ENCODE assay signal across 9 cellular contexts in genomic region chr7:2512179-2512644, GRCh38. TPM values are rescaled to one million over a fixed set of nuclear protein-coding genes. Genes with fewer than 3 reads are reported as not detected.
DNase-seq lines count a peak whose midpoint lies in the region; ATAC-seq lines count a peak whose summit lies in the region.
"Had no signal": no experiment of that assay in that cellular context is flagged by ENCODE, and none has a peak within 500 bp of the region (broad histone marks: within the 10 kb centered on the region; RNA-seq: fewer than 3 reads in every experiment).

No MANE protein-coding gene starts in this region.

- no peaks in the 10 kb centered on the region for H3K27me3 Mint-ChIP-seq in activated CD4-positive, alpha-beta T cell treated with anti-CD3 and anti-CD28 coated beads for 36 hours
- H3K27me3 Mint-ChIP-seq in effector memory CD8-positive, alpha-beta T cell: no peaks in the 10 kb centered on the region
- H3K27me3 Mint-ChIP-seq in stimulated activated naive CD8-positive, alpha-beta T cell treated with anti-CD3 and anti-CD28 coated beads, Interleukin-15, amount 100 ng/mL, for 72 hours: no peaks in the 10 kb centered on the region

- H3K4me3 Mint-ChIP-seq in activated CD4-positive, alpha-beta T cell treated with anti-CD3 and anti-CD28 coated beads for 36 hours: peak overlapping the region; percentile 34
- peak overlapping the region; percentile 72 to 85 for H3K4me3 Mint-ChIP-seq in effector memory CD8-positive, alpha-beta T cell
- peak overlapping the region; percentile 77 to 82 for H3K4me3 Mint-ChIP-seq in stimulated activated naive CD8-positive, alpha-beta T cell treated with anti-CD3 and anti-CD28 coated beads, Interleukin-15, amount 100 ng/mL, for 72 hours

- ATAC-seq in activated CD4-positive, alpha-beta T cell treated with anti-CD3 and anti-CD28 coated beads for 36 hours: no peak
- peak; percentile 9 for ATAC-seq in effector memory CD8-positive, alpha-beta T cell (replicated peaks)
- ATAC-seq in stimulated activated naive CD8-positive, alpha-beta T cell treated with anti-CD3 and anti-CD28 coated beads, Interleukin-15, amount 100 ng/mL, for 72 hours: peak; percentile 33
- ATAC-seq in GM19324 (IDR thresholded peaks at IDR 0.05; ENCODE audit: low FRiP score, unreplicated experiment): no peak

- H3K9me3 Mint-ChIP-seq in activated CD4-positive, alpha-beta T cell treated with anti-CD3 and anti-CD28 coated beads for 36 hours (ENCODE audit: low read depth): no peaks in the 10 kb centered on the region
- no peaks in the 10 kb centered on the region for H3K9me3 Mint-ChIP-seq in effector memory CD8-positive, alpha-beta T cell
- no peaks in the 10 kb centered on the region for H3K9me3 Mint-ChIP-seq in stimulated activated naive CD8-positive, alpha-beta T cell treated with anti-CD3 and anti-CD28 coated beads, Interleukin-15, amount 100 ng/mL, for 72 hours

- intact Hi-C loops in activated CD4-positive, alpha-beta T cell treated with anti-CD3 and anti-CD28 coated beads for 36 hours (cut with DNase I, micrococcal nuclease): loop anchor here in 1 of 2 experiments (5.0 kb wide), 1 partner anchor 35 kb away; the partner anchor contains the start of gene GRIFIN

- no peaks in the 10 kb centered on the region for H3K36me3 Mint-ChIP-seq in activated CD4-positive, alpha-beta T cell treated with anti-CD3 and anti-CD28 coated beads for 36 hours (ENCODE audit: low read depth)
- H3K36me3 Mint-ChIP-seq in effector memory CD8-positive, alpha-beta T cell (ENCODE audit: insufficient read depth): peaks cover 19% of the 10 kb centered on the region

- CTCF ChIA-PET in activated CD4-positive, alpha-beta T cell treated with anti-CD3 and anti-CD28 coated beads for 36 hours (lab: Charles Lee): interaction anchor here (1.2 kb wide), 1 partner anchor 9 kb away, joined by 3 read pairs; no protein-coding TSS in a partner anchor

- peak overlapping the region; percentile 89 for H3K27ac Mint-ChIP-seq in activated CD4-positive, alpha-beta T cell treated with anti-CD3 and anti-CD28 coated beads for 36 hours
- peak overlapping the region; percentile 93 to 96 for H3K27ac Mint-ChIP-seq in effector memory CD8-positive, alpha-beta T cell
- H3K27ac Mint-ChIP-seq in stimulated activated naive CD8-positive, alpha-beta T cell treated with anti-CD3 and anti-CD28 coated beads, Interleukin-15, amount 100 ng/mL, for 72 hours: peak overlapping the region; percentile 94 to 97

- peak; percentile 51 for DNase-seq in activated CD4-positive, alpha-beta T cell treated with anti-CD3 and anti-CD28 coated beads for 36 hours
- DNase-seq in activated CD4-positive, alpha-beta T cell treated with anti-CD3 and anti-CD28 coated beads for 4 hours: no peak
- DNase-seq in NCI-H82 (lab: John Stamatoyannopoulos, UW) (peak; percentile 60), NCI-H2171 treated with DMSO at 0.1 percent for 48 hours (lab: John Stamatoyannopoulos, UW) (no peak)
- peak in 1 of 3 experiments; percentile 34 for DNase-seq in effector memory CD8-positive, alpha-beta T cell
- DNase-seq in stimulated activated naive CD8-positive, alpha-beta T cell treated with anti-CD3 and anti-CD28 coated beads, Interleukin-15, amount 100 ng/mL, for 72 hours: peak in 1 of 2 donors; percentile 55
- no peak for DNase-seq in stimulated activated CD8-positive, alpha-beta memory T cell treated with anti-CD3 and anti-CD28 coated beads, Interleukin-4, amount 100 ng/mL, for 48 hours

- POLR2A ChIA-PET in activated CD4-positive, alpha-beta T cell treated with anti-CD3 and anti-CD28 coated beads for 36 hours (lab: Charles Lee): interaction anchor here (0.8 kb wide), 1 partner anchor 8 kb away, joined by 3 read pairs; no protein-coding TSS in a partner anchor

- H3K4me1 Mint-ChIP-seq in activated CD4-positive, alpha-beta T cell treated with anti-CD3 and anti-CD28 coated beads for 36 hours: peaks cover 52% of the 10 kb centered on the region
- peaks cover 37 to 53% of the 10 kb centered on the region in 2 donors for H3K4me1 Mint-ChIP-seq in effector memory CD8-positive, alpha-beta T cell (ENCODE audit: low read depth in 2 of 2)
- H3K4me1 Mint-ChIP-seq in stimulated activated naive CD8-positive, alpha-beta T cell treated with anti-CD3 and anti-CD28 coated beads, Interleukin-15, amount 100 ng/mL, for 72 hours: peaks cover 66% of the 10 kb centered on the region

RNA-seq across cellular contexts. Expression of gene LFNG, which starts 7.4 kb away (rescaled TPM):
- 10 to 100 TPM; 14.9 to 23.3 TPM for total RNA-seq in activated CD4-positive, alpha-beta T cell treated with anti-CD3 and anti-CD28 coated beads for 36 hours

RNA-seq across cellular contexts. Expression of gene GRIFIN, which starts 36.0 kb away (rescaled TPM):
- total RNA-seq in activated CD4-positive, alpha-beta T cell treated with anti-CD3 and anti-CD28 coated beads for 36 hours: not detected
- total RNA-seq: renal cortical epithelial cell had no signal

RNA-seq across cellular contexts. Expression of gene BRAT1, which starts 43.1 kb away (rescaled TPM):
- total RNA-seq in activated CD4-positive, alpha-beta T cell treated with anti-CD3 and anti-CD28 coated beads for 36 hours: 10 to 100 TPM; 34.7 to 35.9 TPM

RNA-seq across cellular contexts. Expression of gene IQCE, which starts 46.6 kb away (rescaled TPM):
- total RNA-seq in activated CD4-positive, alpha-beta T cell treated with anti-CD3 and anti-CD28 coated beads for 36 hours: 1 to 10 TPM; 7.2 to 8.4 TPM

Comparison
In these comparisons a context has a peak if more than half of its experiments do, and no peak if none do; other contexts are left out.
1. DNase-seq: peak in activated CD4-positive, alpha-beta T cell treated with anti-CD3 and anti-CD28 coated beads for 36 hours (single experiment) and NCI-H82 (single experiment); none in activated CD4-positive, alpha-beta T cell treated with anti-CD3 and anti-CD28 coated beads for 4 hours (0 of 2), NCI-H2171 treated with DMSO at 0.1 percent for 48 hours (single experiment) and stimulated activated CD8-positive, alpha-beta memory T cell treated with anti-CD3 and anti-CD28 coated beads, Interleukin-4, amount 100 ng/mL, for 48 hours (single experiment).
2. ATAC-seq: peak in effector memory CD8-positive, alpha-beta T cell (single experiment) and stimulated activated naive CD8-positive, alpha-beta T cell treated with anti-CD3 and anti-CD28 coated beads, Interleukin-15, amount 100 ng/mL, for 72 hours (single experiment); none in activated CD4-positive, alpha-beta T cell treated with anti-CD3 and anti-CD28 coated beads for 36 hours (single experiment) and GM19324 (single experiment).
3. Peak in every context shown above with its lines, with median percentiles within 50 percentile points of each other: H3K27ac Mint-ChIP-seq and H3K4me3 Mint-ChIP-seq.